3 cellular contexts compared by ENCODE assay signal in the genomic region with DNA sequence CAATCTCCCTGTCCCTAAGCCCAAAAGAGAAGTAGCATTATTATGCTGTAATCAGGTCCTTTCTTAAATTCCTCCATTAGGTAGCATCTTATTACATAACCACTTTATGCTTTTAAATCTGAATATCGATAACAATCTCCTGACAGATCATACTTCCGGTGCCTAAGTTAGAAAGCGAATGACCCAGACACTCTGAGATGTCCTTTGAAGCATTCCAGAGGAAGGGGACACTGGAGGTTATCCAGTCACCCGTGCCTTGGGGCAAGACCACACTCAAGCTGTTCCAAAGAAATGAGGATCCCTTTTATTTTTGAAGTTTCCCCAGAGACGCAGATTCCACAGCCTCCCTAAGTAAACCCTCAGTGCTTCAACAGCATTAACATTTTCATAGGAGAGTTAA.
TF ChIP-seq lines count a peak whose summit lies in the region.

No MANE protein-coding gene starts in this region.

TF ChIP-seq in A549, 52 proteins besides CTCF, POLR2A, EP300 and RAD21:
- TF ChIP-seq, protein P1, sequence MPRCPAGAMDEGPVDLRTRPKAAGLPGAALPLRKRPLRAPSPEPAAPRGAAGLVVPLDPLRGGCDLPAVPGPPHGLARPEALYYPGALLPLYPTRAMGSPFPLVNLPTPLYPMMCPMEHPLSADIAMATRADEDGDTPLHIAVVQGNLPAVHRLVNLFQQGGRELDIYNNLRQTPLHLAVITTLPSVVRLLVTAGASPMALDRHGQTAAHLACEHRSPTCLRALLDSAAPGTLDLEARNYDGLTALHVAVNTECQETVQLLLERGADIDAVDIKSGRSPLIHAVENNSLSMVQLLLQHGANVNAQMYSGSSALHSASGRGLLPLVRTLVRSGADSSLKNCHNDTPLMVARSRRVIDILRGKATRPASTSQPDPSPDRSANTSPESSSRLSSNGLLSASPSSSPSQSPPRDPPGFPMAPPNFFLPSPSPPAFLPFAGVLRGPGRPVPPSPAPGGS (IDR thresholded peaks at IDR 0.05) = no peak
- TF ChIP-seq RCOR1 (IDR thresholded peaks at IDR 0.05; ENCODE audit: low read depth, low read length) (no peak), HOXB13 (CRISPR knock-in tag; IDR thresholded peaks at IDR 0.05; ENCODE audit: low read depth) (no peak), RNF2 (IDR thresholded peaks at IDR 0.05; ENCODE audit: borderline replicate concordance, low read depth) (no peak), EHF (CRISPR knock-in tag; IDR thresholded peaks at IDR 0.05) (no peak), HOXA7 (CRISPR knock-in tag; IDR thresholded peaks at IDR 0.05) (no peak), TP53 (CRISPR knock-in tag; IDR thresholded peaks at IDR 0.05) (no peak), HEYL (CRISPR knock-in tag; IDR thresholded peaks at IDR 0.05) (no peak), MYC (IDR thresholded peaks at IDR 0.05; ENCODE audit: borderline replicate concordance, low read length) (no peak), CEBPB (IDR thresholded peaks at IDR 0.05) (no peak), PHF8 (IDR thresholded peaks at IDR 0.05; ENCODE audit: borderline replicate concordance, low read depth) (no peak)
- TF ChIP-seq, protein P2, sequence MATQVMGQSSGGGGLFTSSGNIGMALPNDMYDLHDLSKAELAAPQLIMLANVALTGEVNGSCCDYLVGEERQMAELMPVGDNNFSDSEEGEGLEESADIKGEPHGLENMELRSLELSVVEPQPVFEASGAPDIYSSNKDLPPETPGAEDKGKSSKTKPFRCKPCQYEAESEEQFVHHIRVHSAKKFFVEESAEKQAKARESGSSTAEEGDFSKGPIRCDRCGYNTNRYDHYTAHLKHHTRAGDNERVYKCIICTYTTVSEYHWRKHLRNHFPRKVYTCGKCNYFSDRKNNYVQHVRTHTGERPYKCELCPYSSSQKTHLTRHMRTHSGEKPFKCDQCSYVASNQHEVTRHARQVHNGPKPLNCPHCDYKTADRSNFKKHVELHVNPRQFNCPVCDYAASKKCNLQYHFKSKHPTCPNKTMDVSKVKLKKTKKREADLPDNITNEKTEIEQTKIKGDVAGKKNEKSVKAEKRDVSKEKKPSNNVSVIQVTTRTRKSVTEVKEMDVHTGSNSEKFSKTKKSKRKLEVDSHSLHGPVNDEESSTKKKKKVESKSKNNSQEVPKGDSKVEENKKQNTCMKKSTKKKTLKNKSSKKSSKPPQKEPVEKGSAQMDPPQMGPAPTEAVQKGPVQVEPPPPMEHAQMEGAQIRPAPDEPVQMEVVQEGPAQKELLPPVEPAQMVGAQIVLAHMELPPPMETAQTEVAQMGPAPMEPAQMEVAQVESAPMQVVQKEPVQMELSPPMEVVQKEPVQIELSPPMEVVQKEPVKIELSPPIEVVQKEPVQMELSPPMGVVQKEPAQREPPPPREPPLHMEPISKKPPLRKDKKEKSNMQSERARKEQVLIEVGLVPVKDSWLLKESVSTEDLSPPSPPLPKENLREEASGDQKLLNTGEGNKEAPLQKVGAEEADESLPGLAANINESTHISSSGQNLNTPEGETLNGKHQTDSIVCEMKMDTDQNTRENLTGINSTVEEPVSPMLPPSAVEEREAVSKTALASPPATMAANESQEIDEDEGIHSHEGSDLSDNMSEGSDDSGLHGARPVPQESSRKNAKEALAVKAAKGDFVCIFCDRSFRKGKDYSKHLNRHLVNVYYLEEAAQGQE (IDR thresholded peaks at IDR 0.05) = no peak
- TF ChIP-seq, protein P3, sequence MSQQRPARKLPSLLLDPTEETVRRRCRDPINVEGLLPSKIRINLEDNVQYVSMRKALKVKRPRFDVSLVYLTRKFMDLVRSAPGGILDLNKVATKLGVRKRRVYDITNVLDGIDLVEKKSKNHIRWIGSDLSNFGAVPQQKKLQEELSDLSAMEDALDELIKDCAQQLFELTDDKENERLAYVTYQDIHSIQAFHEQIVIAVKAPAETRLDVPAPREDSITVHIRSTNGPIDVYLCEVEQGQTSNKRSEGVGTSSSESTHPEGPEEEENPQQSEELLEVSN (IDR thresholded peaks at IDR 0.05; ENCODE audit: borderline replicate concordance, low read depth) = no peak

TF ChIP-seq in endothelial cell of umbilical vein, 7 proteins besides CTCF, POLR2A, EP300 and RAD21:
- peak; percentile 71 for TF ChIP-seq GATA2 (IDR thresholded peaks at IDR 0.05; ENCODE audit: insufficient read depth, insufficient read length, low read depth, low read length)
- TF ChIP-seq, protein P4, sequence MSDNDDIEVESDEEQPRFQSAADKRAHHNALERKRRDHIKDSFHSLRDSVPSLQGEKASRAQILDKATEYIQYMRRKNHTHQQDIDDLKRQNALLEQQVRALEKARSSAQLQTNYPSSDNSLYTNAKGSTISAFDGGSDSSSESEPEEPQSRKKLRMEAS (IDR thresholded peaks at IDR 0.05; ENCODE audit: insufficient read depth, insufficient read length) = no peak
TF ChIP-seq in endothelial cell of umbilical vein: peak in this region for 1.

TF ChIP-seq in SK-N-SH, 30 proteins besides CTCF, POLR2A, EP300 and RAD21:
- TF ChIP-seq FOSL2 (IDR thresholded peaks at IDR 0.05; ENCODE audit: borderline replicate concordance, low read depth) = no peak
- TF ChIP-seq, protein P2 (IDR thresholded peaks at IDR 0.05; ENCODE audit: low read depth, low read length) = no peak
- TF ChIP-seq RCOR1 (IDR thresholded peaks at IDR 0.05; ENCODE audit: low read length) = no peak
- TF ChIP-seq, protein P5, sequence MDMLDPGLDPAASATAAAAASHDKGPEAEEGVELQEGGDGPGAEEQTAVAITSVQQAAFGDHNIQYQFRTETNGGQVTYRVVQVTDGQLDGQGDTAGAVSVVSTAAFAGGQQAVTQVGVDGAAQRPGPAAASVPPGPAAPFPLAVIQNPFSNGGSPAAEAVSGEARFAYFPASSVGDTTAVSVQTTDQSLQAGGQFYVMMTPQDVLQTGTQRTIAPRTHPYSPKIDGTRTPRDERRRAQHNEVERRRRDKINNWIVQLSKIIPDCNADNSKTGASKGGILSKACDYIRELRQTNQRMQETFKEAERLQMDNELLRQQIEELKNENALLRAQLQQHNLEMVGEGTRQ (IDR thresholded peaks at IDR 0.05; ENCODE audit: borderline replicate concordance, low read depth, low read length) = no peak
- TF ChIP-seq MEF2A (IDR thresholded peaks at IDR 0.05; ENCODE audit: borderline replicate concordance, low read depth) = no peak
- TF ChIP-seq, protein P6, sequence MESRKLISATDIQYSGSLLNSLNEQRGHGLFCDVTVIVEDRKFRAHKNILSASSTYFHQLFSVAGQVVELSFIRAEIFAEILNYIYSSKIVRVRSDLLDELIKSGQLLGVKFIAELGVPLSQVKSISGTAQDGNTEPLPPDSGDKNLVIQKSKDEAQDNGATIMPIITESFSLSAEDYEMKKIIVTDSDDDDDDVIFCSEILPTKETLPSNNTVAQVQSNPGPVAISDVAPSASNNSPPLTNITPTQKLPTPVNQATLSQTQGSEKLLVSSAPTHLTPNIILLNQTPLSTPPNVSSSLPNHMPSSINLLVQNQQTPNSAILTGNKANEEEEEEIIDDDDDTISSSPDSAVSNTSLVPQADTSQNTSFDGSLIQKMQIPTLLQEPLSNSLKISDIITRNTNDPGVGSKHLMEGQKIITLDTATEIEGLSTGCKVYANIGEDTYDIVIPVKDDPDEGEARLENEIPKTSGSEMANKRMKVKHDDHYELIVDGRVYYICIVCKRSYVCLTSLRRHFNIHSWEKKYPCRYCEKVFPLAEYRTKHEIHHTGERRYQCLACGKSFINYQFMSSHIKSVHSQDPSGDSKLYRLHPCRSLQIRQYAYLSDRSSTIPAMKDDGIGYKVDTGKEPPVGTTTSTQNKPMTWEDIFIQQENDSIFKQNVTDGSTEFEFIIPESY (IDR thresholded peaks at IDR 0.05; ENCODE audit: borderline replicate concordance, low read depth) = no peak
- no peak for TF ChIP-seq TAF1 (IDR thresholded peaks at IDR 0.05; ENCODE audit: borderline replicate concordance, low read depth, low read length)
- no peak for TF ChIP-seq NRF1 (IDR thresholded peaks at IDR 0.05; ENCODE audit: low read depth, low read length)
- no peak for TF ChIP-seq YY1 (IDR thresholded peaks at IDR 0.05; ENCODE audit: low read depth)
- no peak for TF ChIP-seq MXI1 (IDR thresholded peaks at IDR 0.05; ENCODE audit: low read depth, low read length)
- TF ChIP-seq GATA2 (CRISPR knock-in tag; IDR thresholded peaks at IDR 0.05) = no peak
- TF ChIP-seq, protein P7, sequence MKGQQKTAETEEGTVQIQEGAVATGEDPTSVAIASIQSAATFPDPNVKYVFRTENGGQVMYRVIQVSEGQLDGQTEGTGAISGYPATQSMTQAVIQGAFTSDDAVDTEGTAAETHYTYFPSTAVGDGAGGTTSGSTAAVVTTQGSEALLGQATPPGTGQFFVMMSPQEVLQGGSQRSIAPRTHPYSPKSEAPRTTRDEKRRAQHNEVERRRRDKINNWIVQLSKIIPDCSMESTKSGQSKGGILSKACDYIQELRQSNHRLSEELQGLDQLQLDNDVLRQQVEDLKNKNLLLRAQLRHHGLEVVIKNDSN (IDR thresholded peaks at IDR 0.05; ENCODE audit: borderline replicate concordance, low read depth) = no peak
- TF ChIP-seq ELF1 (IDR thresholded peaks at IDR 0.05) = no peak
- no peak for TF ChIP-seq FOXM1 (IDR thresholded peaks at IDR 0.05; ENCODE audit: low read depth)
- TF ChIP-seq, protein P8, sequence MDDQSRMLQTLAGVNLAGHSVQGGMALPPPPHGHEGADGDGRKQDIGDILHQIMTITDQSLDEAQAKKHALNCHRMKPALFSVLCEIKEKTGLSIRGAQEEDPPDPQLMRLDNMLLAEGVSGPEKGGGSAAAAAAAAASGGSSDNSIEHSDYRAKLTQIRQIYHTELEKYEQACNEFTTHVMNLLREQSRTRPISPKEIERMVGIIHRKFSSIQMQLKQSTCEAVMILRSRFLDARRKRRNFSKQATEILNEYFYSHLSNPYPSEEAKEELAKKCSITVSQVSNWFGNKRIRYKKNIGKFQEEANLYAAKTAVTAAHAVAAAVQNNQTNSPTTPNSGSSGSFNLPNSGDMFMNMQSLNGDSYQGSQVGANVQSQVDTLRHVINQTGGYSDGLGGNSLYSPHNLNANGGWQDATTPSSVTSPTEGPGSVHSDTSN (IDR thresholded peaks at IDR 0.05) = no peak
- no peak for TF ChIP-seq EZH2phosphoT487 (IDR thresholded peaks at IDR 0.05; ENCODE audit: borderline replicate concordance, low read depth)
- TF ChIP-seq SIN3A (IDR thresholded peaks at IDR 0.05; ENCODE audit: borderline replicate concordance, low read depth, low read length) = no peak
